29 cellular contexts compared by ENCODE assay signal in genomic region chr6:148658701-148659100, GRCh38.
"Had no signal": no experiment of that assay in that cellular context is flagged by ENCODE, and none has a peak within 500 bp of the region (broad histone marks: within the 10 kb centered on the region; RNA-seq: fewer than 3 reads in every experiment).

No MANE protein-coding gene starts in this region.

- ATAC-seq: left colon; left lung; lower lobe of right lung; natural killer cell; psoas muscle; right lobe of liver; stimulated activated naive B cell treated with anti-CD40 and anti-IgM and Interleukin-4, amounts not matched to agents 10 μg/mL and 1 μg/mL and 100 μg/mL, for 72 hours; stimulated activated naive CD8-positive, alpha-beta T cell treated with anti-CD3 and anti-CD28 coated beads, Interleukin-15, Interleukin-2, amounts not matched to agents 100 U/mL and 50 U/mL, for 24 hours; upper lobe of right lung had no signal

- H3K36me3 ChIP-seq: left lung, lower lobe of right lung, neutrophil, right atrium auricular region, right lobe of liver, stomach, thoracic aorta, tibial artery, upper lobe of right lung had no signal

- H2AFZ ChIP-seq: neural progenitor cell, parathyroid adenoma had no signal

- H3K4me1 ChIP-seq: neural progenitor cell, parathyroid adenoma, psoas muscle, right atrium auricular region, right lobe of liver, stomach had no signal

- H3K9me3 ChIP-seq: lower lobe of right lung, neutrophil, right atrium auricular region, right lobe of liver, stomach, thoracic aorta, upper lobe of right lung had no signal

- H3K27me3 ChIP-seq: left lung, neural progenitor cell, neutrophil, right atrium auricular region, right lobe of liver, stomach, tibial artery, upper lobe of right lung had no signal

- H3K27ac ChIP-seq: left lung, lower lobe of right lung, neural progenitor cell, neutrophil, parathyroid adenoma, psoas muscle, right atrium auricular region, right lobe of liver, stomach, tibial artery, upper lobe of right lung had no signal

- DNase-seq: hippocampal formation; left colon; left lung; lower lobe of right lung; mammary epithelial cell; mesendoderm; naive B cell; natural killer cell; nephron progenitor cell; occipital lobe; psoas muscle; right lobe of liver; stimulated activated CD4-positive, alpha-beta T cell treated with anti-CD3 and anti-CD28 coated beads, Interleukin-1b, Interleukin-23, amount 100 ng/mL, for 48 hours; stimulated activated CD4-positive, alpha-beta T cell treated with anti-CD3 and anti-CD28 coated beads, Interleukin-2, amount 100 ng/mL, for 48 hours; stimulated activated CD4-positive, alpha-beta T cell treated with anti-CD3 and anti-CD28 coated beads, Interleukin-4, amount 100 ng/mL, for 4 hours; stimulated activated naive B cell treated with anti-CD40 and anti-IgM and Interleukin-4, amounts not matched to agents 10 μg/mL and 1 μg/mL and 100 μg/mL, for 72 hours; stimulated activated naive CD8-positive, alpha-beta T cell treated with anti-CD3 and anti-CD28 coated beads, Interleukin-15, Interleukin-2, amounts not matched to agents 100 U/mL and 50 U/mL, for 24 hours; stomach; tibial artery; trophoblast cell; upper lobe of right lung had no signal

- H3K9ac ChIP-seq: neural progenitor cell, parathyroid adenoma had no signal

- H3K4me3 ChIP-seq: left lung, lower lobe of right lung, neural progenitor cell, psoas muscle, right atrium auricular region, right lobe of liver, smooth muscle cell, stomach, thoracic aorta, tibial artery, upper lobe of right lung had no signal

- FAIRE-seq: keratinocyte, urothelium cell line had no signal

- H3K4me2 ChIP-seq: neural progenitor cell, smooth muscle cell had no signal
